In genomic region chr20:64033981-64034493, GRCh38 we compare ENCODE assay signal across 20 cellular contexts. TPM values are rescaled to one million over a fixed set of nuclear protein-coding genes. Genes with fewer than 3 reads are reported as not detected.
A peak's percentile ranks its signal among the peaks of the same experiment; 100 is the strongest.
DNase-seq lines count a peak whose midpoint lies in the region; ATAC-seq lines count a peak whose summit lies in the region.
"Had no signal": no experiment of that assay in that cellular context is flagged by ENCODE, and none has a peak within 500 bp of the region (broad histone marks: within the 10 kb centered on the region; RNA-seq: fewer than 3 reads in every experiment).

No MANE protein-coding gene starts in this region.

- no peaks in the 10 kb centered on the region for H3K9me3 ChIP-seq in CD8-positive, alpha-beta memory T cell (ENCODE audit: low read length)
- H3K9me3 ChIP-seq: A549, colonic mucosa, SJSA1 had no signal

- H3K36me3 ChIP-seq in CD8-positive, alpha-beta memory T cell (ENCODE audit: insufficient read depth, low read length) = peaks cover 19% of the 10 kb centered on the region

- CTCF ChIA-PET in activated CD4-positive, alpha-beta T cell treated with anti-CD3 and anti-CD28 coated beads for 36 hours (lab: Charles Lee) = interaction anchor here (1.2 kb wide), 1 partner anchor 54 kb away, joined by 3 read pairs; no protein-coding TSS in a partner anchor
- CTCF ChIA-PET in CD8-positive, alpha-beta memory T cell (lab: Charles Lee) = interaction anchor here (0.9 to 1.7 kb wide), 4 partner anchors 53 to 86 kb away, joined by 3 to 4 read pairs (median 4); partner anchors contain the start of gene PRPF6

- peaks cover 27% of the 10 kb centered on the region for H3K36me3 Mint-ChIP-seq in activated CD4-positive, alpha-beta T cell treated with anti-CD3 and anti-CD28 coated beads for 36 hours (ENCODE audit: low read depth)
- peaks cover 0 to 52% (median 7%) of the 10 kb centered on the region in 3 donors for H3K36me3 Mint-ChIP-seq in CD8-positive, alpha-beta memory T cell
- peaks cover 2% of the 10 kb centered on the region for H3K36me3 Mint-ChIP-seq in activated naive CD8-positive, alpha-beta T cell

- no peak for ATAC-seq in activated CD4-positive, alpha-beta T cell treated with anti-CD3 and anti-CD28 coated beads for 36 hours
- ATAC-seq in HG02798 (IDR thresholded peaks at IDR 0.05; ENCODE audit: poor library complexity, unreplicated experiment) (no peak), GM21723 (IDR thresholded peaks at IDR 0.05; ENCODE audit: unreplicated experiment) (no peak)
- ATAC-seq: A549 had no signal

- peaks cover 2% of the 10 kb centered on the region for H3K27me3 Mint-ChIP-seq in activated CD4-positive, alpha-beta T cell treated with anti-CD3 and anti-CD28 coated beads for 36 hours
- no peaks in the 10 kb centered on the region for H3K27me3 Mint-ChIP-seq in CD8-positive, alpha-beta memory T cell
- no peaks in the 10 kb centered on the region for H3K27me3 Mint-ChIP-seq in activated naive CD8-positive, alpha-beta T cell
- H3K27me3 Mint-ChIP-seq: CD4-positive, alpha-beta T cell had no signal

- H3K4me3 Mint-ChIP-seq in activated CD4-positive, alpha-beta T cell treated with anti-CD3 and anti-CD28 coated beads for 36 hours = no peak overlapping the region
- H3K4me3 Mint-ChIP-seq in CD8-positive, alpha-beta memory T cell = peak overlapping the region in 3 of 7 donors; percentile 15 to 68 (median 19)
- no peak overlapping the region for H3K4me3 Mint-ChIP-seq in activated naive CD8-positive, alpha-beta T cell
- H3K4me3 Mint-ChIP-seq: CD4-positive, alpha-beta T cell; stimulated activated memory B cell treated with anti-CD40 and anti-IgM and Interleukin-4, amounts not matched to agents 10 μg/mL and 1 μg/mL and 100 μg/mL, for 72 hours had no signal

- H3K4me1 Mint-ChIP-seq in activated CD4-positive, alpha-beta T cell treated with anti-CD3 and anti-CD28 coated beads for 36 hours = peaks cover 39% of the 10 kb centered on the region
- peaks cover 14 to 47% (median 25%) of the 10 kb centered on the region in 3 donors for H3K4me1 Mint-ChIP-seq in CD8-positive, alpha-beta memory T cell
- peaks cover 22% of the 10 kb centered on the region for H3K4me1 Mint-ChIP-seq in activated naive CD8-positive, alpha-beta T cell (ENCODE audit: low read depth)

- peaks cover 42% of the 10 kb centered on the region for H3K4me1 ChIP-seq in CD8-positive, alpha-beta memory T cell (ENCODE audit: insufficient read depth, low read length)

- POLR2A ChIA-PET in activated CD4-positive, alpha-beta T cell treated with anti-CD3 and anti-CD28 coated beads for 36 hours (lab: Charles Lee) = interaction anchor here (0.6 kb wide), 1 partner anchor 27 kb away, joined by 3 read pairs; no protein-coding TSS in a partner anchor
- POLR2A ChIA-PET in CD8-positive, alpha-beta memory T cell (lab: Charles Lee) = interaction anchor here (0.5 kb wide), 1 partner anchor 252 kb away, joined by 6 read pairs; no protein-coding TSS in a partner anchor

- H3K4me3 ChIP-seq in CD8-positive, alpha-beta memory T cell (ENCODE audit: low read length) = no peak overlapping the region
- H3K4me3 ChIP-seq: A549, colonic mucosa, SJSA1, skin epidermis had no signal

- peak overlapping the region; percentile 90 for H3K27ac Mint-ChIP-seq in activated CD4-positive, alpha-beta T cell treated with anti-CD3 and anti-CD28 coated beads for 36 hours
- peak overlapping the region; percentile 27 to 94 (median 89) for H3K27ac Mint-ChIP-seq in CD8-positive, alpha-beta memory T cell
- H3K27ac Mint-ChIP-seq in activated naive CD8-positive, alpha-beta T cell = peak overlapping the region; percentile 66
- H3K27ac Mint-ChIP-seq: CD4-positive, alpha-beta T cell; stimulated activated memory B cell treated with anti-CD40 and anti-IgM and Interleukin-4, amounts not matched to agents 10 μg/mL and 1 μg/mL and 100 μg/mL, for 72 hours had no signal

- H3K9me3 Mint-ChIP-seq in activated CD4-positive, alpha-beta T cell treated with anti-CD3 and anti-CD28 coated beads for 36 hours (ENCODE audit: low read depth) = no peaks in the 10 kb centered on the region
- H3K9me3 Mint-ChIP-seq in CD8-positive, alpha-beta memory T cell = no peaks in the 10 kb centered on the region
- no peaks in the 10 kb centered on the region for H3K9me3 Mint-ChIP-seq in activated naive CD8-positive, alpha-beta T cell (ENCODE audit: low read depth)
- H3K9me3 Mint-ChIP-seq: CD4-positive, alpha-beta T cell; stimulated activated memory B cell treated with anti-CD40 and anti-IgM and Interleukin-4, amounts not matched to agents 10 μg/mL and 1 μg/mL and 100 μg/mL, for 72 hours had no signal

- H3K27me3 ChIP-seq in CD8-positive, alpha-beta memory T cell (ENCODE audit: insufficient read depth, low read length, poor library complexity, severe bottlenecking) = no peaks in the 10 kb centered on the region

- intact Hi-C loops in activated CD4-positive, alpha-beta T cell treated with anti-CD3 and anti-CD28 coated beads for 36 hours (cut with DNase I, micrococcal nuclease) = no loop called here
- intact Hi-C loops in posterior vena cava (cut with DNase I) = loop anchor here in 1 of 2 donors (10.0 kb wide), 1 partner anchor 81 kb away; no protein-coding TSS in a partner anchor

- no peak for DNase-seq in activated CD4-positive, alpha-beta T cell treated with anti-CD3 and anti-CD28 coated beads for 36 hours
- no peak for DNase-seq in activated CD4-positive, alpha-beta T cell treated with anti-CD3 and anti-CD28 coated beads for 1 hour
- DNase-seq in CD8-positive, alpha-beta memory T cell = no peak
- DNase-seq in myocyte (ENCODE audit: low read depth) (peak; percentile 70), posterior vena cava (ENCODE audit: low spot score) (no peak)
- DNase-seq: aorta; CD4-positive, alpha-beta T cell; colonic mucosa; EL; HCEC 1CT; NCI-H1930; NCI-H446 treated with DMSO at 0.1 percent for 48 hours had no signal

- peak overlapping the region; percentile 51 for H3K27ac ChIP-seq in CD8-positive, alpha-beta memory T cell (ENCODE audit: low read depth, low read length)
- H3K27ac ChIP-seq: A549, colonic mucosa, SJSA1 had no signal

RNA-seq across cellular contexts. Expression of gene C20orf204, which starts 1.9 kb away (rescaled TPM):
- 1 to 10 TPM; 2.3 to 3.3 TPM for total RNA-seq in activated CD4-positive, alpha-beta T cell treated with anti-CD3 and anti-CD28 coated beads for 36 hours
- total RNA-seq in CD8-positive, alpha-beta memory T cell = 1 to 10 TPM; 2.4 to 2.7 TPM
- 0.40 TPM for polyA plus RNA-seq in CD8-positive, alpha-beta memory T cell
- 0.45 and 0.47 TPM in 2 replicates for total RNA-seq in myocyte
- polyA plus RNA-seq in myocyte (2012) = 0.32 TPM
- under 1 TPM; 0.76 to 0.83 TPM for total RNA-seq in posterior vena cava

RNA-seq across cellular contexts. Expression of gene SOX18, which starts 15.4 kb away (rescaled TPM):
- not detected for total RNA-seq in activated CD4-positive, alpha-beta T cell treated with anti-CD3 and anti-CD28 coated beads for 36 hours
- not detected for total RNA-seq in CD8-positive, alpha-beta memory T cell
- not detected for polyA plus RNA-seq in CD8-positive, alpha-beta memory T cell
- total RNA-seq in myocyte = not detected in 2 replicates
- 0.06 TPM for polyA plus RNA-seq in myocyte (2012)
- total RNA-seq in posterior vena cava = 10 to 100 TPM; 40.8 to 47.6 TPM
- total RNA-seq: CD4-positive, alpha-beta T cell; epithelial cell of proximal tubule had no signal

RNA-seq across cellular contexts. Expression of gene TCEA2, which starts 29.0 kb away (rescaled TPM):
- 10 to 100 TPM; 40.6 to 50.0 TPM for total RNA-seq in activated CD4-positive, alpha-beta T cell treated with anti-CD3 and anti-CD28 coated beads for 36 hours
- total RNA-seq in CD8-positive, alpha-beta memory T cell = 10 to 100 TPM; 24.2 to 24.5 TPM
- 30.9 TPM for polyA plus RNA-seq in CD8-positive, alpha-beta memory T cell
- total RNA-seq in myocyte = 18.9 and 21.6 TPM in 2 replicates
- 113 TPM for polyA plus RNA-seq in myocyte (2012)
- total RNA-seq in posterior vena cava = 10 to 100 TPM; 39.5 to 41.3 TPM

RNA-seq across cellular contexts. Expression of gene RGS19, which starts 45.3 kb away (rescaled TPM):
- 10 to 100 TPM; 39.6 to 40.2 TPM for total RNA-seq in activated CD4-positive, alpha-beta T cell treated with anti-CD3 and anti-CD28 coated beads for 36 hours
- total RNA-seq in CD8-positive, alpha-beta memory T cell = 10 to 100 TPM; 35.3 to 36.9 TPM
- polyA plus RNA-seq in CD8-positive, alpha-beta memory T cell = 120 TPM
- total RNA-seq in myocyte (10.7 and 16.4 TPM in 2 replicates), posterior vena cava (10 to 100 TPM; 18.0 to 19.1 TPM)
- 14.0 TPM for polyA plus RNA-seq in myocyte (2012)

RNA-seq across cellular contexts. Expression of gene OPRL1, which starts 45.8 kb away (rescaled TPM):
- total RNA-seq in activated CD4-positive, alpha-beta T cell treated with anti-CD3 and anti-CD28 coated beads for 36 hours = under 1 TPM; 0.42 to 0.50 TPM
- under 1 TPM; 0.38 to 0.44 TPM for total RNA-seq in CD8-positive, alpha-beta memory T cell
- polyA plus RNA-seq in CD8-positive, alpha-beta memory T cell = 0.49 TPM
- total RNA-seq in myocyte = 1.0 and 1.1 TPM in 2 replicates
- polyA plus RNA-seq in myocyte (2012) = 1.5 TPM
- 1 to 10 TPM in 1 of 2 donors, under 1 TPM in 1; 0.76 to 1.4 TPM for total RNA-seq in posterior vena cava

Comparison
In these comparisons a context has a peak if more than half of its experiments do, and no peak if none do; other contexts are left out.
1. RNA of gene SOX18, which starts 15.4 kb away (total RNA-seq): 40.8 to 47.6 TPM in posterior vena cava; not detected in CD8-positive, alpha-beta memory T cell, not detected in activated CD4-positive, alpha-beta T cell treated with anti-CD3 and anti-CD28 coated beads for 36 hours and not detected in myocyte; every median in the first group is over 10 times any median in the second.
2. Peak in every context shown above with its lines, with median percentiles within 50 percentile points of each other: H3K27ac Mint-ChIP-seq.